Comparison of ENCODE assay signal across 31 cellular contexts in the genomic region with DNA sequence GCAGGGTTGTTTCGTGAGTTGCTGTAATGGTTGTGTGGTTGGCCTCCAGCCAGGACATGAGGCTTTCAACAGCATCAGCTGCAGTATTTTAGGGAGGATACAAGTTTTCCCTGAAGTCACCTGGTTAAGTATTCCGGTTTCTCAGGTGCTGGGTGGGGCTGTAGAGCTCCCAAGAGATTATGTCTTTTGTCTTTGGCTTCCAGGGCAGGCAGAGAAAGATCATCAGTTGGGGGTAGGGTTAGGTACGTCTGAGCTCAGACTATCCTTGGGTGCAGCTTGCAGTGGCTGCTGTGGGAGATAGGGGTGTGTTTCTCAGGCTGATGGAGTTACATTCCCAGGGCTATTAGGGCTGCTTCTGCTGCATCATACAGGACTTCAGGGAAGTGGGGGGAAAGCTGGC. TPM values are rescaled to one million over a fixed set of nuclear protein-coding genes. Genes with fewer than 3 reads are reported as not detected.
DNase-seq lines count a peak whose midpoint lies in the region; ATAC-seq, FAIRE-seq and TF ChIP-seq lines count a peak whose summit lies in the region.
"Had no signal": no experiment of that assay in that cellular context is flagged by ENCODE, and none has a peak within 500 bp of the region (broad histone marks: within the 10 kb centered on the region; RNA-seq: fewer than 3 reads in every experiment).

No MANE protein-coding gene starts in this region.

- H4K5ac ChIP-seq in H1 (ENCODE audit: insufficient read length, low read depth, low read length): no peak overlapping the region

- H2BK20ac ChIP-seq in H1 (ENCODE audit: low read length): no peak overlapping the region

- no peaks in the 10 kb centered on the region for H3K36me3 Mint-ChIP-seq in stimulated activated memory B cell treated with anti-CD40 and anti-IgM and Interleukin-4, amounts not matched to agents 10 μg/mL and 1 μg/mL and 100 μg/mL, for 72 hours
- H3K36me3 Mint-ChIP-seq: activated naive CD4-positive, alpha-beta T cell treated with anti-CD3 and anti-CD28 coated beads, Interleukin-2, amount 10 ng/mL, durations not matched to agents 7 days and 5 days had no signal

- peaks cover 7% of the 10 kb centered on the region for H3K27me3 Mint-ChIP-seq in stimulated activated memory B cell treated with anti-CD40 and anti-IgM and Interleukin-4, amounts not matched to agents 10 μg/mL and 1 μg/mL and 100 μg/mL, for 72 hours
- H3K27me3 Mint-ChIP-seq: activated naive CD4-positive, alpha-beta T cell treated with anti-CD3 and anti-CD28 coated beads, Interleukin-2, amount 10 ng/mL, durations not matched to agents 7 days and 5 days had no signal

- ATAC-seq in HCT116 (no peak), HG03039 (IDR thresholded peaks at IDR 0.05; ENCODE audit: unreplicated experiment) (no peak)
- peak; percentile 20 for ATAC-seq in stimulated activated memory B cell treated with anti-CD40 and anti-IgM and Interleukin-4, amounts not matched to agents 10 μg/mL and 1 μg/mL and 100 μg/mL, for 72 hours
- ATAC-seq: heart left ventricle, upper lobe of right lung had no signal

- no peak overlapping the region for H3K14ac ChIP-seq in H1 (ENCODE audit: insufficient read length)

- DNase-seq in HCT116 (ENCODE audit: low read depth, low spot score): no peak
- DNase-seq in NCI-H187 treated with DMSO at 0.1 percent for 48 hours (lab: John Stamatoyannopoulos, UW): peak; percentile 16
- no peak for DNase-seq in H1 (ENCODE audit: low read depth in 1 of 2, low spot score in 2 of 2)
- no peak for DNase-seq in GM10248 (ENCODE audit: extremely low spot score)
- DNase-seq in HCEC 1CT: no peak
- DNase-seq: activated CD4-positive, alpha-beta T cell treated with anti-CD3 and anti-CD28 coated beads, Interleukin-2, amount 50 U/mL, for 4 hours; activated CD4-positive, CD25-positive, alpha-beta regulatory T cell; activated CD8-positive, alpha-beta memory T cell treated with anti-CD3 and anti-CD28 coated beads, Interleukin-2, amount 50 U/mL, for 4 hours; activated naive CD4-positive, alpha-beta T cell treated with anti-CD3 and anti-CD28 coated beads, Interleukin-2, amount 10 ng/mL, durations not matched to agents 7 days and 5 days; amniotic stem cell; DMS79; heart left ventricle; HFFc6; NCI-H2171; NCI-H524 treated with DMSO at 0.1 percent for 48 hours; nephron progenitor cell; ovary; stimulated activated CD4-positive, alpha-beta T cell treated with anti-CD3 and anti-CD28 coated beads, Interleukin-1b, Interleukin-23, amount 100 ng/mL, for 48 hours; T-helper 1 cell; upper lobe of right lung had no signal

- TF ChIP-seq CTCF in HCT116 (IDR thresholded peaks at IDR 0.05 in 2 of 3, conservative IDR thresholded peaks at IDR 0.05 in 1 of 3; ENCODE audit: borderline replicate concordance in 1 of 3, insufficient read depth in 1 of 3, low read depth in 2 of 3, low read length in 2 of 3): no peak
- no peak for TF ChIP-seq CTCF in H1 (IDR thresholded peaks at IDR 0.05; ENCODE audit: control extremely low read depth in 1 of 3, insufficient read depth in 1 of 3, low read depth in 1 of 3, low read length in 3 of 3)
- no peak for TF ChIP-seq CTCF in GM10248 (IDR thresholded peaks at IDR 0.05; ENCODE audit: control extremely low read depth, extremely low read depth, low read depth, missing control alignments)

- no peaks in the 10 kb centered on the region for H3K36me3 ChIP-seq in HCT116 (ENCODE audit: control insufficient read depth in 1 of 2, insufficient read depth in 2 of 2, low read length in 2 of 2)
- H3K36me3 ChIP-seq in H1 (ENCODE audit: control insufficient read depth in 2 of 4, insufficient read depth in 4 of 4, low read length in 3 of 4): no peaks in the 10 kb centered on the region
- H3K36me3 ChIP-seq: BLaER1 treated with 17β-estradiol and CSF1 and Interleukin-3, amounts not matched to agents 10 nM and 100 nM; heart left ventricle; ovary; upper lobe of right lung had no signal

- TF ChIP-seq POLR2A in HCT116 (IDR thresholded peaks at IDR 0.05; ENCODE audit: borderline replicate concordance, extremely low read depth, insufficient read depth, insufficient read length) (no peak), H1 (IDR thresholded peaks at IDR 0.05; ENCODE audit: control extremely low read depth in 1 of 2, low read depth in 2 of 2, low read length in 2 of 2) (no peak)

- no peak overlapping the region for H3K4ac ChIP-seq in H1 (replicated peaks; ENCODE audit: insufficient read length, low read depth, low read length)

- no peak overlapping the region for H3K56ac ChIP-seq in H1 (replicated peaks; ENCODE audit: insufficient read length, low read depth, low read length)

- H3K9me2 ChIP-seq in HCT116 (ENCODE audit: insufficient read depth): no peaks in the 10 kb centered on the region

- no peaks in the 10 kb centered on the region for H3K4me1 Mint-ChIP-seq in stimulated activated memory B cell treated with anti-CD40 and anti-IgM and Interleukin-4, amounts not matched to agents 10 μg/mL and 1 μg/mL and 100 μg/mL, for 72 hours
- H3K4me1 Mint-ChIP-seq: activated naive CD4-positive, alpha-beta T cell treated with anti-CD3 and anti-CD28 coated beads, Interleukin-2, amount 10 ng/mL, durations not matched to agents 7 days and 5 days; nephron progenitor cell had no signal

- RAD21 ChIA-PET in HCT116 (lab: Charles Lee; ENCODE audit: low non-redundant PET in 1 of 2, low total read pairs in 2 of 2, uncharacterized antibody in 2 of 2, unreplicated experiment in 2 of 2): no interaction called here

- H2BK12ac ChIP-seq in H1 (ENCODE audit: low read depth, low read length): no peak overlapping the region

- no peak overlapping the region for H3K4me3 Mint-ChIP-seq in stimulated activated memory B cell treated with anti-CD40 and anti-IgM and Interleukin-4, amounts not matched to agents 10 μg/mL and 1 μg/mL and 100 μg/mL, for 72 hours
- H3K4me3 Mint-ChIP-seq: activated naive CD4-positive, alpha-beta T cell treated with anti-CD3 and anti-CD28 coated beads, Interleukin-2, amount 10 ng/mL, durations not matched to agents 7 days and 5 days; HFFc6; nephron progenitor cell had no signal

- CTCF ChIA-PET in HCT116 (lab: Charles Lee) (no interaction called here), H1 (lab: Charles Lee; ENCODE audit: partially characterized antibody) (interaction anchor here (0.6 to 1.2 kb wide), 2 partner anchors 27 to 1133 kb away, joined by 3 to 6 read pairs; no protein-coding TSS in a partner anchor), GM10248 (lab: Yijun Ruan, JAX) (interaction anchor here (1.4 kb wide), 1 partner anchor 16 kb away, joined by 4 read pairs; no protein-coding TSS in a partner anchor)

- H3K27ac Mint-ChIP-seq in stimulated activated memory B cell treated with anti-CD40 and anti-IgM and Interleukin-4, amounts not matched to agents 10 μg/mL and 1 μg/mL and 100 μg/mL, for 72 hours: no peak overlapping the region
- H3K27ac Mint-ChIP-seq: activated naive CD4-positive, alpha-beta T cell treated with anti-CD3 and anti-CD28 coated beads, Interleukin-2, amount 10 ng/mL, durations not matched to agents 7 days and 5 days; HFFc6; nephron progenitor cell had no signal

- H4K20me1 ChIP-seq in HCT116 (ENCODE audit: insufficient read depth): no peaks in the 10 kb centered on the region
- no peaks in the 10 kb centered on the region for H4K20me1 ChIP-seq in H1 (replicated peaks in 1 of 2; ENCODE audit: control insufficient read depth in 1 of 2, insufficient read depth in 2 of 2, low read length in 2 of 2)
- H4K20me1 ChIP-seq: BLaER1 treated with 17β-estradiol and CSF1 and Interleukin-3, amounts not matched to agents 10 nM and 100 nM had no signal

- peaks cover 8% of the 10 kb centered on the region for H3K9me3 Mint-ChIP-seq in stimulated activated memory B cell treated with anti-CD40 and anti-IgM and Interleukin-4, amounts not matched to agents 10 μg/mL and 1 μg/mL and 100 μg/mL, for 72 hours
- H3K9me3 Mint-ChIP-seq: activated naive CD4-positive, alpha-beta T cell treated with anti-CD3 and anti-CD28 coated beads, Interleukin-2, amount 10 ng/mL, durations not matched to agents 7 days and 5 days; HFFc6 had no signal

- POLR2A ChIA-PET in HCT116 (lab: Charles Lee) (no interaction called here), H1 (lab: Charles Lee; ENCODE audit: partially characterized antibody) (no interaction called here), GM10248 (lab: Yijun Ruan, JAX) (no interaction called here)

- no peak for TF ChIP-seq EP300 in H1 (IDR thresholded peaks at IDR 0.05; ENCODE audit: borderline replicate concordance in 1 of 2, low read depth in 2 of 2, low read length in 2 of 2)

- no peaks in the 10 kb centered on the region for H3K79me1 ChIP-seq in H1 (ENCODE audit: low read depth, low read length)

- no peak overlapping the region for H3K23ac ChIP-seq in H1 (ENCODE audit: insufficient read length)

- H3K4me2 ChIP-seq in HCT116 (ENCODE audit: low read length) (peak overlapping the region; percentile 53), H1 (ENCODE audit: insufficient read depth in 1 of 2, low read depth in 2 of 2, low read length in 2 of 2) (no peak overlapping the region)
- H3K4me2 ChIP-seq: BLaER1 treated with 17β-estradiol and CSF1 and Interleukin-3, amounts not matched to agents 10 nM and 100 nM had no signal

- H3K9me3 ChIP-seq in HCT116 (ENCODE audit: control insufficient read depth in 1 of 2, insufficient read depth in 1 of 2, low read depth in 1 of 2, low read length in 2 of 2): no peaks in the 10 kb centered on the region
- H3K9me3 ChIP-seq in H1 (ENCODE audit: insufficient read depth in 2 of 2, low read depth in 1 of 2, low read length in 1 of 2): no peaks in the 10 kb centered on the region
- H3K9me3 ChIP-seq: ovary, upper lobe of right lung had no signal

- H3K27me3 ChIP-seq in HCT116 (ENCODE audit: insufficient read depth, low read length): 0 out of 2 replicates have a peak, but pooled peaks cover 3% of the 10 kb centered on the region
- H3K27me3 ChIP-seq in H1 (replicated peaks in 1 of 4; ENCODE audit: control insufficient read depth in 3 of 4, extremely low read depth in 1 of 4, insufficient read depth in 3 of 4, low read length in 3 of 4): peaks cover 0 to 1% (median 0%) of the 10 kb centered on the region in 4 experiments; a peak in 1 of 7 replicates
- H3K27me3 ChIP-seq: BLaER1 treated with 17β-estradiol and CSF1 and Interleukin-3, amounts not matched to agents 10 nM and 100 nM; heart left ventricle; ovary; upper lobe of right lung had no signal

- H3K9ac ChIP-seq in HCT116 (ENCODE audit: low read length): peak overlapping the region; percentile 23
- no peak overlapping the region for H3K9ac ChIP-seq in H1 (replicated peaks in 1 of 4; ENCODE audit: extremely low read depth in 1 of 4, low read depth in 3 of 4, low read length in 3 of 4)
- H3K9ac ChIP-seq: BLaER1 treated with 17β-estradiol and CSF1 and Interleukin-3, amounts not matched to agents 10 nM and 100 nM had no signal

- H4K8ac ChIP-seq in H1 (ENCODE audit: extremely low read depth, insufficient read depth, low read length): no peak overlapping the region

- WGBS in H1 (ENCODE audit: extremely low coverage in 1 of 2, insufficient coverage in 1 of 2, insufficient read length in 1 of 2, insufficient replicate concordance in 2 of 2, low coverage in 1 of 2, low lambda C conversion rate in 2 of 2, missing lambda C conversion rate in 1 of 2), 2 experiments: 78% methylated on average over 3 of the region's 3 CpGs; no CpG with 5 or more reads in 1 of the 2 experiments

- no peak overlapping the region for H4K91ac ChIP-seq in H1 (replicated peaks; ENCODE audit: insufficient read length, low read length)

- H2BK120ac ChIP-seq in H1 (replicated peaks; ENCODE audit: low read depth, low read length): no peak overlapping the region

- H2BK15ac ChIP-seq in H1 (ENCODE audit: low read length): no peak overlapping the region

- no peak overlapping the region for H3K18ac ChIP-seq in H1 (ENCODE audit: extremely low read depth, low read length)

- H2AFZ ChIP-seq in HCT116 (ENCODE audit: low read depth, low read length, poor library complexity, severe bottlenecking): no peak overlapping the region
- peak overlapping the region; percentile 65; the same call in 1 of the 2 replicates for H2AFZ ChIP-seq in H1 (ENCODE audit: low read length)

- H3K4me1 ChIP-seq in HCT116 (ENCODE audit: control insufficient read depth in 1 of 2, insufficient read depth in 2 of 2, low read length in 2 of 2) (peaks cover 0 to 21% of the 10 kb centered on the region in 2 experiments; a peak in 3 of 4 replicates), H1 (replicated peaks in 1 of 4; ENCODE audit: control insufficient read depth in 3 of 4, insufficient read depth in 4 of 4, low read length in 3 of 4) (peaks cover 0 to 4% (median 2%) of the 10 kb centered on the region in 4 experiments; a peak in 1 of 7 replicates)
- H3K4me1 ChIP-seq: BLaER1 treated with 17β-estradiol and CSF1 and Interleukin-3, amounts not matched to agents 10 nM and 100 nM; heart left ventricle; upper lobe of right lung had no signal

- H3K23me2 ChIP-seq in H1 (ENCODE audit: low read depth, low read length): no peaks in the 10 kb centered on the region

- TF ChIP-seq RAD21 in HCT116 (IDR thresholded peaks at IDR 0.05; ENCODE audit: low read depth) (no peak), H1 (IDR thresholded peaks at IDR 0.05 in 1 of 2, conservative IDR thresholded peaks at IDR 0.05 in 1 of 2; ENCODE audit: low read depth in 2 of 2, low read length in 2 of 2) (no peak)

- H3K79me2 ChIP-seq in HCT116 (ENCODE audit: insufficient read depth, low read length) (no peaks in the 10 kb centered on the region), H1 (ENCODE audit: control insufficient read depth in 1 of 2, insufficient read depth in 2 of 2, low read length in 2 of 2) (no peaks in the 10 kb centered on the region)

- no peak for FAIRE-seq in H1 (lab: Jason Lieb, UNC)

- H2AK5ac ChIP-seq in H1 (ENCODE audit: low read depth, low read length): no peak overlapping the region

- intact Hi-C loops in HCT116 (cut with micrococcal nuclease): no loop called here

- H3K27ac ChIP-seq in HCT116 (ENCODE audit: low read depth, low read length): no peak overlapping the region
- no peak overlapping the region for H3K27ac ChIP-seq in H1 (ENCODE audit: low read depth, low read length)
- H3K27ac ChIP-seq: BLaER1 treated with 17β-estradiol and CSF1 and Interleukin-3, amounts not matched to agents 10 nM and 100 nM; heart left ventricle; ovary; upper lobe of right lung had no signal

- BruUV-seq in HCT116 (replicated peaks; lab: Mats Ljungman, UMichigan): no TSS peak

- H3K4me3 ChIP-seq in HCT116 (replicated peaks in 1 of 2; ENCODE audit: low read depth in 1 of 2, low read length in 2 of 2): no peak overlapping the region
- H3K4me3 ChIP-seq in H1 (ENCODE audit: extremely low read depth in 1 of 4, insufficient read depth in 2 of 4, low read depth in 3 of 4, low read length in 4 of 4): no peak overlapping the region
- H3K4me3 ChIP-seq: BLaER1 treated with 17β-estradiol and CSF1 and Interleukin-3, amounts not matched to agents 10 nM and 100 nM; heart left ventricle; ovary; skin epidermis; upper lobe of right lung had no signal

- no peak overlapping the region for H2BK5ac ChIP-seq in H1 (ENCODE audit: low read depth, low read length)

RNA-seq across cellular contexts. Expression of a gene that starts 47.5 kb away (rescaled TPM):
- not detected for total RNA-seq in HCT116 (2021; ENCODE audit: unreplicated experiment)
- polyA plus RNA-seq in HCT116 (2012): not detected in 2 replicates
- total RNA-seq in H1 (2021; fragmentation: NEBNext Ultra II Directional; extraction: Animal tissue kit (Norgen Biotek cat#: 25700)): not detected in 2 replicates
- polyA plus RNA-seq in H1 (2011; rRNA removed): not detected in 2 replicates
- polyA plus RNA-seq in H1 (2011; cell fraction: cytosol; rRNA removed): not detected
- not detected for polyA plus RNA-seq in H1 (2011; cell fraction: nucleus; rRNA removed)
- polyA plus RNA-seq in H1 (2012, experiment 1 of 2): not detected in 4 replicates
- not detected for polyA plus RNA-seq in H1 (2012, experiment 2 of 2)
- polyA plus RNA-seq in H1 (2013, experiment 1 of 2): not detected
- not detected for polyA plus RNA-seq in H1 (2013, experiment 2 of 2)
- polyA minus RNA-seq in H1 (2011; rRNA and poly(A)+ RNA removed): not detected in 2 replicates
- polyA minus RNA-seq in H1 (2011; cell fraction: cytosol; rRNA and poly(A)+ RNA removed): not detected
- polyA minus RNA-seq in H1 (2011; cell fraction: nucleus; rRNA and poly(A)+ RNA removed): not detected
- total RNA-seq: epithelial cell of proximal tubule, fibroblast of villous mesenchyme, heart left ventricle, HFFc6, lung microvascular endothelial cell, mucosa of gallbladder, ovary, renal cortical epithelial cell, SK-MEL-5, subcutaneous adipose tissue, upper lobe of right lung had no signal
- polyA plus RNA-seq: heart left ventricle, ovary had no signal
